ENCODE assay signal across 12 cellular contexts in genomic region chr7:57868771-57869483, GRCh38.
DNase-seq lines count a peak whose midpoint lies in the region; ATAC-seq, FAIRE-seq and TF ChIP-seq lines count a peak whose summit lies in the region.
"Had no signal": no experiment of that assay in that cellular context is flagged by ENCODE, and none has a peak within 500 bp of the region (broad histone marks: within the 10 kb centered on the region; RNA-seq: fewer than 3 reads in every experiment).

No MANE protein-coding gene starts in this region.

- no peaks in the 10 kb centered on the region for H3K4me1 ChIP-seq in A549
- H3K4me1 ChIP-seq in HAP-1: no peaks in the 10 kb centered on the region
- no peaks in the 10 kb centered on the region for H3K4me1 ChIP-seq in mucosa of descending colon (ENCODE audit: low read depth)

- peaks cover 9% of the 10 kb centered on the region for H3K9me3 Mint-ChIP-seq in activated CD4-positive, alpha-beta T cell treated with anti-CD3 and anti-CD28 coated beads, Interleukin-2, amount 10 ng/mL, durations not matched to agents 7 days and 5 days

- in situ Hi-C loops in HAP-1 (cut with MboI; ENCODE audit: low sequenced_read_pairs): no loop called here

- POLR2A ChIA-PET in A549 (lab: Yijun Ruan, JAX): no interaction called here
- POLR2A ChIA-PET in activated CD4-positive, alpha-beta T cell treated with anti-CD3 and anti-CD28 coated beads, Interleukin-2, amount 10 ng/mL, durations not matched to agents 7 days and 5 days (lab: Charles Lee): no interaction called here

- H3K27ac Mint-ChIP-seq in activated CD4-positive, alpha-beta T cell treated with anti-CD3 and anti-CD28 coated beads, Interleukin-2, amount 10 ng/mL, durations not matched to agents 7 days and 5 days: no peak overlapping the region

- no peak for TF ChIP-seq EP300 in A549 (IDR thresholded peaks at IDR 0.05)

- H3K36me3 ChIP-seq in HAP-1 (replicated peaks): no peaks in the 10 kb centered on the region
- H3K36me3 ChIP-seq in bronchial epithelial cell (ENCODE audit: control insufficient read depth, insufficient read depth, low read length): no peaks in the 10 kb centered on the region
- H3K36me3 ChIP-seq in mucosa of descending colon (ENCODE audit: low read depth): no peaks in the 10 kb centered on the region

- DNase-seq in A549 (ENCODE audit: low read depth in 1 of 2, low spot score in 1 of 2) (peak in 1 of 2 experiments; percentile 0), HAP-1 (ENCODE audit: low spot score in 2 of 2) (peak in 1 of 2 experiments; percentile 29), bronchial epithelial cell (ENCODE audit: low read depth) (no peak), mucosa of descending colon (peak in 2 of 3 donors; percentile 16 to 50), KG1 (lab: John Stamatoyannopoulos, UW) (no peak), mucosa of gallbladder (ENCODE audit: low spot score) (no peak)
- no peak for DNase-seq in stimulated activated naive CD4-positive, alpha-beta T cell (lab: John Stamatoyannopoulos, UW)
- DNase-seq in activated CD4-positive, alpha-beta T cell treated with anti-CD3 and anti-CD28 coated beads, Interleukin-2, amount 10 ng/mL, durations not matched to agents 7 days and 5 days: no peak
- DNase-seq: activated T-cell treated with anti-CD3 and anti-CD28 coated beads, Interleukin-2, amount 50 U/mL, for 4 hours; NCI-H774; stimulated activated CD4-positive, alpha-beta T cell treated with anti-CD3 and anti-CD28 coated beads, Interleukin-1b, Interleukin-23, amount 100 ng/mL, for 48 hours had no signal

- TF ChIP-seq POLR2A in A549 (IDR thresholded peaks at IDR 0.05; ENCODE audit: low read length): no peak

- no peak for FAIRE-seq in A549 (lab: Jason Lieb, UNC)
- FAIRE-seq in bronchial epithelial cell (lab: Jason Lieb, UNC): no peak
- FAIRE-seq: K562 had no signal

- H3K27ac ChIP-seq in A549: no peak overlapping the region

- intact Hi-C loops in mucosa of descending colon (cut with DNase I, micrococcal nuclease): no loop called here

- H3K9me3 ChIP-seq in A549: no peaks in the 10 kb centered on the region
- H3K9me3 ChIP-seq in HAP-1: no peaks in the 10 kb centered on the region
- no peaks in the 10 kb centered on the region for H3K9me3 ChIP-seq in mucosa of descending colon

- H3K4me2 ChIP-seq in A549: peak overlapping the region; percentile 56

- no peaks in the 10 kb centered on the region for H3K36me3 Mint-ChIP-seq in activated CD4-positive, alpha-beta T cell treated with anti-CD3 and anti-CD28 coated beads, Interleukin-2, amount 10 ng/mL, durations not matched to agents 7 days and 5 days (ENCODE audit: low read depth)

- WGBS in A549 (ENCODE audit: missing lambda C conversion rate): 66% methylated on average over 59 of the region's 66 CpGs

- peaks cover 2% of the 10 kb centered on the region for H3K4me1 Mint-ChIP-seq in activated CD4-positive, alpha-beta T cell treated with anti-CD3 and anti-CD28 coated beads, Interleukin-2, amount 10 ng/mL, durations not matched to agents 7 days and 5 days

- CTCF ChIA-PET in A549 (lab: Yijun Ruan, JAX): no interaction called here
- CTCF ChIA-PET in activated CD4-positive, alpha-beta T cell treated with anti-CD3 and anti-CD28 coated beads, Interleukin-2, amount 10 ng/mL, durations not matched to agents 7 days and 5 days (lab: Charles Lee): no interaction called here

- no peak for ATAC-seq in A549
- ATAC-seq in mucosa of descending colon: no peak
- ATAC-seq: activated T-cell treated with anti-CD3 and anti-CD28 coated beads, Interleukin-2, amount 50 U/mL, for 4 hours; K562 had no signal

- TF ChIP-seq CTCF in A549 (IDR thresholded peaks at IDR 0.05) (no peak), bronchial epithelial cell (IDR thresholded peaks at IDR 0.05; ENCODE audit: insufficient read depth, low read length, severe bottlenecking) (no peak), mucosa of descending colon (IDR thresholded peaks at IDR 0.05) (no peak)

- peaks cover 19% of the 10 kb centered on the region for H3K27me3 ChIP-seq in HAP-1 (ENCODE audit: low read depth)
- no peaks in the 10 kb centered on the region for H3K27me3 ChIP-seq in bronchial epithelial cell (ENCODE audit: control insufficient read depth, insufficient read depth, low read length)

- H3K27me3 Mint-ChIP-seq in activated CD4-positive, alpha-beta T cell treated with anti-CD3 and anti-CD28 coated beads, Interleukin-2, amount 10 ng/mL, durations not matched to agents 7 days and 5 days: peaks cover 15% of the 10 kb centered on the region

- TF ChIP-seq RAD21 in A549 (conservative IDR thresholded peaks at IDR 0.05 in 1 of 2, IDR thresholded peaks at IDR 0.05 in 1 of 2): no peak

- H3K4me3 ChIP-seq in A549 (peak overlapping the region; percentile 38), HAP-1 (peak overlapping the region; percentile 29), bronchial epithelial cell (ENCODE audit: low read depth, low read length) (peak overlapping the region; percentile 25), mucosa of descending colon (no peak overlapping the region)
- H3K4me3 ChIP-seq: K562 had no signal

- no peak overlapping the region for H3K4me3 Mint-ChIP-seq in activated CD4-positive, alpha-beta T cell treated with anti-CD3 and anti-CD28 coated beads, Interleukin-2, amount 10 ng/mL, durations not matched to agents 7 days and 5 days
- H3K4me3 Mint-ChIP-seq: activated T-cell treated with anti-CD3 and anti-CD28 coated beads, Interleukin-2, amount 50 U/mL, for 4 hours had no signal

TF ChIP-seq in A549, 52 proteins besides CTCF, POLR2A, EP300 and RAD21:
- TF ChIP-seq MAFK (IDR thresholded peaks at IDR 0.05; ENCODE audit: partially characterized antibody): no peak
- TF ChIP-seq NR3C1 (IDR thresholded peaks at IDR 0.05): no peak
- TF ChIP-seq CHD4 (IDR thresholded peaks at IDR 0.05; ENCODE audit: borderline replicate concordance): no peak
- no peak for TF ChIP-seq RCOR1 (IDR thresholded peaks at IDR 0.05; ENCODE audit: low read depth, low read length)
- no peak for TF ChIP-seq HDAC2 (IDR thresholded peaks at IDR 0.05)
- no peak for TF ChIP-seq KDM1A (IDR thresholded peaks at IDR 0.05; ENCODE audit: low read depth)
- no peak for TF ChIP-seq NPAS2 (CRISPR knock-in tag; IDR thresholded peaks at IDR 0.05; ENCODE audit: borderline replicate concordance)

Comparison
In these comparisons a context has a peak if more than half of its experiments do, and no peak if none do; other contexts are left out.
1. DNase-seq: peak in mucosa of descending colon (2 of 3); none in bronchial epithelial cell (single experiment), stimulated activated naive CD4-positive, alpha-beta T cell (0 of 6), KG1 (single experiment), mucosa of gallbladder (single experiment) and activated CD4-positive, alpha-beta T cell treated with anti-CD3 and anti-CD28 coated beads, Interleukin-2, amount 10 ng/mL, durations not matched to agents 7 days and 5 days (single experiment).